19 cellular contexts compared by ENCODE assay signal in the genomic region with DNA sequence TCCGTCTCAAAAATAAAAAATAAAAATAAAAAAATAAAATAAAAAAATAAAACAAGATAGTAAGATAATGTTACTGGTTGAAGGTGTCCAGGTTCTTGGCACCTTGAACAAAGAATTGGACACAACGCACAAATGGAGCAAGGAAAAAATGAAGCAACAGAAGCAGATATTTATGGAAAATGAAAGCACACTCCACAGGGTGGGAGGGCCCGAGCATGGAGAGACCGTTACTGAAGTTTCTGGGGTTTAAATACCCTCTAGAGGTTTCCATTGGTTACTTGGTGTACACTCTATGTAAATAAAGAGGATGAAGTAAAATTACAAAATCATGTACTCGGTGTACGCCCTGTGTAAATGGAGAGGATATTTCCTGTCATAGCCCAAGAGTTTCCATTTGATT.
"Had no signal": no experiment of that assay in that cellular context is flagged by ENCODE, and none has a peak within 500 bp of the region (broad histone marks: within the 10 kb centered on the region; RNA-seq: fewer than 3 reads in every experiment).

No MANE protein-coding gene starts in this region.

- H3K4me3 Mint-ChIP-seq: endodermal cell; natural killer cell treated with Interleukin-12 subunit alpha and Interleukin-12 subunit beta and Interleukin-15 and Interleukin-18, amount 100 ng/mL, for 72 hours; stimulated activated naive B cell treated with anti-CD40 and anti-IgM and Interleukin-4, amounts not matched to agents 10 μg/mL and 1 μg/mL and 100 μg/mL, for 72 hours; stimulated activated naive CD8-positive, alpha-beta T cell treated with anti-CD3 and anti-CD28 coated beads, Interleukin-15, amount 100 ng/mL, for 72 hours had no signal

- H3K4me1 ChIP-seq: testis had no signal

- H3K9me3 ChIP-seq: testis had no signal

- ATAC-seq: heart left ventricle; left colon; left ventricle myocardium superior; natural killer cell treated with Interleukin-12 subunit alpha and Interleukin-12 subunit beta and Interleukin-15 and Interleukin-18, amount 100 ng/mL, for 72 hours; sciatic nerve; stimulated activated naive B cell treated with anti-CD40 and anti-IgM and Interleukin-4, amounts not matched to agents 10 μg/mL and 1 μg/mL and 100 μg/mL, for 72 hours; stimulated activated naive CD8-positive, alpha-beta T cell treated with anti-CD3 and anti-CD28 coated beads, Interleukin-15, amount 100 ng/mL, for 72 hours had no signal

- H3K36me3 Mint-ChIP-seq: natural killer cell treated with Interleukin-12 subunit alpha and Interleukin-12 subunit beta and Interleukin-15 and Interleukin-18, amount 100 ng/mL, for 72 hours; stimulated activated naive B cell treated with anti-CD40 and anti-IgM and Interleukin-4, amounts not matched to agents 10 μg/mL and 1 μg/mL and 100 μg/mL, for 72 hours had no signal

- H3K9me3 Mint-ChIP-seq: natural killer cell treated with Interleukin-12 subunit alpha and Interleukin-12 subunit beta and Interleukin-15 and Interleukin-18, amount 100 ng/mL, for 72 hours; stimulated activated naive B cell treated with anti-CD40 and anti-IgM and Interleukin-4, amounts not matched to agents 10 μg/mL and 1 μg/mL and 100 μg/mL, for 72 hours; stimulated activated naive CD8-positive, alpha-beta T cell treated with anti-CD3 and anti-CD28 coated beads, Interleukin-15, amount 100 ng/mL, for 72 hours had no signal

- H3K4me3 ChIP-seq: coronary artery, heart left ventricle, skin epidermis, testis, tibial nerve had no signal

- H3K27ac ChIP-seq: coronary artery, heart left ventricle, skin epidermis, testis had no signal

- H3K27ac Mint-ChIP-seq: endodermal cell; natural killer cell treated with Interleukin-12 subunit alpha and Interleukin-12 subunit beta and Interleukin-15 and Interleukin-18, amount 100 ng/mL, for 72 hours; stimulated activated naive B cell treated with anti-CD40 and anti-IgM and Interleukin-4, amounts not matched to agents 10 μg/mL and 1 μg/mL and 100 μg/mL, for 72 hours; stimulated activated naive CD8-positive, alpha-beta T cell treated with anti-CD3 and anti-CD28 coated beads, Interleukin-15, amount 100 ng/mL, for 72 hours had no signal

- H3K36me3 ChIP-seq: heart left ventricle, tibial nerve had no signal

- H3K27me3 ChIP-seq: heart left ventricle, testis, tibial nerve had no signal

- DNase-seq: effector CD4-positive, alpha-beta T cell; endodermal cell; erythroblast; heart left ventricle; hippocampal formation; left colon; left ventricle myocardium superior; mammary epithelial cell; posterior cingulate gyrus; stimulated activated CD4-positive, alpha-beta T cell treated with anti-CD3 and anti-CD28 coated beads, Interleukin-2, amount 100 ng/mL, for 24 hours; stimulated activated CD4-positive, alpha-beta T cell treated with anti-CD3 and anti-CD28 coated beads, Interleukin-4, amount 100 ng/mL, for 4 hours; stimulated activated naive B cell treated with anti-CD40 and anti-IgM and Interleukin-4, amounts not matched to agents 10 μg/mL and 1 μg/mL and 100 μg/mL, for 72 hours; stimulated activated naive CD8-positive, alpha-beta T cell treated with anti-CD3 and anti-CD28 coated beads, Interleukin-15, amount 100 ng/mL, for 72 hours; testis had no signal
